In the genomic region with DNA sequence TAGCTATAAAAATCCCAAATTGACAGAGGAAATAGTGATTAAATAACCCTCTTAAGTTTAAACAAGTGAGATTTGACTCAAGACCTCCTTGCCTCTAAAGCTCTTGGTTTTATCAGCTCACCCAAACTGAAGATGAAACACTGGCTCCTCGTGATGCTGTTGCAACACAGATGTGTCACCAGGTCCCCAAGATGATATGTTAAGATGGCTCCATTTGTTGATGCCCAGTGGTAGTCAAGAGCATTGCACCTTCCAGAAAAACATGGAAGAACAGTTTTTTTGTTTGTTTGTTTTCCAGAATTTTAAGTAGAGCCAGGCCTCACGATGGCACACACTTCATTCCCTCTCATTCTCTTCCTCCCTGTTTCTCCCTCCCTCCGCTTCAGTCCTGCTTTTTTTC, we compare ENCODE assay signal across 1 cellular context.
TF ChIP-seq lines count a peak whose summit lies in the region.

No MANE protein-coding gene starts in this region.

TF ChIP-seq in IMR-90, 13 proteins besides CTCF, POLR2A, EP300 and RAD21 (continued from another document):
- TF ChIP-seq BHLHE40 (IDR thresholded peaks at IDR 0.05; ENCODE audit: low read depth, low read length) (no peak), SMC3 (IDR thresholded peaks at IDR 0.05; ENCODE audit: low read depth, low read length) (no peak)
